12 cellular contexts compared by ENCODE assay signal in genomic region chr17:30113213-30113612, GRCh38. TPM values are rescaled to one million over a fixed set of nuclear protein-coding genes. Genes with fewer than 3 reads are reported as not detected.
DNase-seq lines count a peak whose midpoint lies in the region; ATAC-seq, FAIRE-seq and TF ChIP-seq lines count a peak whose summit lies in the region.
"Had no signal": no experiment of that assay in that cellular context is flagged by ENCODE, and none has a peak within 500 bp of the region (broad histone marks: within the 10 kb centered on the region; RNA-seq: fewer than 3 reads in every experiment).

No MANE protein-coding gene starts in this region.

- peaks cover 7% of the 10 kb centered on the region for H3K36me3 Mint-ChIP-seq in activated CD8-positive, alpha-beta memory T cell treated with anti-CD3 and anti-CD28 coated beads, Interleukin-2, amount 10 ng/mL, durations not matched to agents 7 days and 5 days

- no TSS peak for BruUV-seq in K562 (replicated peaks; lab: Mats Ljungman, UMichigan)

- no peaks in the 10 kb centered on the region for H4K20me1 ChIP-seq in K562 (replicated peaks; ENCODE audit: control insufficient read depth, insufficient read depth, low read length)

- peaks cover 37% of the 10 kb centered on the region for H3K4me1 Mint-ChIP-seq in activated CD8-positive, alpha-beta memory T cell treated with anti-CD3 and anti-CD28 coated beads, Interleukin-2, amount 10 ng/mL, durations not matched to agents 7 days and 5 days

- H3K9ac ChIP-seq in K562 (ENCODE audit: insufficient read depth in 1 of 2, low read depth in 2 of 2, low read length in 2 of 2) = no peak overlapping the region

- H3K4me3 ChIP-seq in K562 = no peak overlapping the region

- peak; percentile 31 for ATAC-seq in activated CD8-positive, alpha-beta memory T cell treated with anti-CD3 and anti-CD28 coated beads, Interleukin-2, amount 10 ng/mL, durations not matched to agents 7 days and 5 days
- ATAC-seq in K562 (no peak), GM21825 (IDR thresholded peaks at IDR 0.05; ENCODE audit: unreplicated experiment) (no peak), Right ventricle myocardium inferior (no peak)
- peak; percentile 33 for ATAC-seq in stimulated activated naive CD8-positive, alpha-beta T cell treated with anti-CD3 and anti-CD28 coated beads, Interleukin-15, Interleukin-2, amounts not matched to agents 100 U/mL and 50 U/mL, for 24 hours

- TF ChIP-seq POLR2A in K562 (conservative IDR thresholded peaks at IDR 0.05) = no peak

- POLR2A ChIA-PET in K562 (lab: Yijun Ruan, JAX) = interaction anchor here (1.3 to 2.8 kb wide), 2 partner anchors 8 to 14 kb away, joined by 4 to 14 read pairs; no protein-coding TSS in a partner anchor

- H2AFZ ChIP-seq in K562 (ENCODE audit: low read depth, low read length) = peak overlapping the region; percentile 1; the same call in 1 of the 2 replicates

- H3K4me1 ChIP-seq in K562 (replicated peaks in 1 of 2; ENCODE audit: control insufficient read depth in 2 of 2, insufficient read depth in 2 of 2, low read length in 2 of 2) = peaks cover 3 to 4% of the 10 kb centered on the region in 2 experiments; a peak in 2 of 5 replicates

- peaks cover 5% of the 10 kb centered on the region; the same call in 1 of the 3 replicates for H3K36me3 ChIP-seq in K562 (ENCODE audit: control insufficient read depth, insufficient read depth, low read length)
- H3K36me3 ChIP-seq: neutrophil had no signal

- no peak for TF ChIP-seq CTCF in K562 (IDR thresholded peaks at IDR 0.05 in 2 of 3, conservative IDR thresholded peaks at IDR 0.05 in 1 of 3; ENCODE audit: insufficient read depth in 2 of 3, low read depth in 1 of 3, low read length in 3 of 3)

- H3K79me2 ChIP-seq in K562 (ENCODE audit: control insufficient read depth, insufficient read depth, low read length) = peaks cover 21% of the 10 kb centered on the region

- no peak for TF ChIP-seq RAD21 in K562 (CRISPR knock-in tag; conservative IDR thresholded peaks at IDR 0.05 in 1 of 2, IDR thresholded peaks at IDR 0.05 in 1 of 2)

- no peak for FAIRE-seq in K562 (lab: Jason Lieb, UNC)
- FAIRE-seq: H1 had no signal

- no peaks in the 10 kb centered on the region for H3K9me3 ChIP-seq in K562 (replicated peaks; ENCODE audit: control insufficient read depth, insufficient read depth, low read depth, low read length)
- H3K9me3 ChIP-seq: neutrophil had no signal

- no peak overlapping the region for H3K27ac ChIP-seq in K562 (ENCODE audit: extremely low read depth, low read depth, low read length)
- H3K27ac ChIP-seq: neutrophil had no signal

- H3K27me3 Mint-ChIP-seq in activated CD8-positive, alpha-beta memory T cell treated with anti-CD3 and anti-CD28 coated beads, Interleukin-2, amount 10 ng/mL, durations not matched to agents 7 days and 5 days = peaks cover 11% of the 10 kb centered on the region

- H3K27ac Mint-ChIP-seq in activated CD8-positive, alpha-beta memory T cell treated with anti-CD3 and anti-CD28 coated beads, Interleukin-2, amount 10 ng/mL, durations not matched to agents 7 days and 5 days = peak overlapping the region; percentile 45
- H3K27ac Mint-ChIP-seq: B cell had no signal

- no peak overlapping the region for H3K4me2 ChIP-seq in K562 (ENCODE audit: insufficient read depth, low read length)

- H3K9me3 Mint-ChIP-seq in activated CD8-positive, alpha-beta memory T cell treated with anti-CD3 and anti-CD28 coated beads, Interleukin-2, amount 10 ng/mL, durations not matched to agents 7 days and 5 days (ENCODE audit: low read depth) = no peaks in the 10 kb centered on the region

- peak; percentile 75 for DNase-seq in activated CD8-positive, alpha-beta memory T cell treated with anti-CD3 and anti-CD28 coated beads, Interleukin-2, amount 10 ng/mL, durations not matched to agents 7 days and 5 days
- DNase-seq in activated CD8-positive, alpha-beta memory T cell treated with anti-CD3 and anti-CD28 coated beads for 24 hours = no peak
- DNase-seq in NCI-H226 (peak; percentile 37), K562 (ENCODE audit: extremely low read depth in 1 of 4, low spot score in 3 of 4) (no peak), NOMO-1 (lab: John Stamatoyannopoulos, UW; ENCODE audit: unreplicated experiment in 2 of 2) (no peak), Right ventricle myocardium inferior (ENCODE audit: missing footprints) (no peak)
- peak; percentile 16 for DNase-seq in stimulated activated naive CD8-positive, alpha-beta T cell treated with anti-CD3 and anti-CD28 coated beads, Interleukin-15, Interleukin-2, amounts not matched to agents 100 U/mL and 50 U/mL, for 24 hours
- DNase-seq: cerebellar nuclear complex had no signal

- CTCF ChIA-PET in activated CD8-positive, alpha-beta memory T cell treated with anti-CD3 and anti-CD28 coated beads, Interleukin-2, amount 10 ng/mL, durations not matched to agents 7 days and 5 days (lab: Charles Lee) = interaction anchor here (0.8 to 4.3 kb wide), 11 partner anchors 9 to 251 kb away, joined by 3 to 56 read pairs (median 5); partner anchors contain the start of gene TMIGD1
- CTCF ChIA-PET in K562 (lab: Yijun Ruan, JAX; ENCODE audit: low intra/inter-chr PET ratio) = no interaction called here

- H3K9me1 ChIP-seq in K562 (ENCODE audit: control insufficient read depth, insufficient read depth, low read length) = no peaks in the 10 kb centered on the region

- no peak for TF ChIP-seq EP300 in K562 (IDR thresholded peaks at IDR 0.05; ENCODE audit: low read length)

- no peak overlapping the region for H3K4me3 Mint-ChIP-seq in activated CD8-positive, alpha-beta memory T cell treated with anti-CD3 and anti-CD28 coated beads, Interleukin-2, amount 10 ng/mL, durations not matched to agents 7 days and 5 days
- H3K4me3 Mint-ChIP-seq: B cell had no signal

- H3K27me3 ChIP-seq in K562 (ENCODE audit: control insufficient read depth in 2 of 2, insufficient read depth in 2 of 2, low read length in 2 of 2) = no peaks in the 10 kb centered on the region
- H3K27me3 ChIP-seq: neutrophil had no signal

- intact Hi-C loops in K562 (cut with micrococcal nuclease) (no loop called here), Right ventricle myocardium inferior (cut with DNase I) (no loop called here)

- in situ Hi-C loops in K562 (cut with MboI) = loop anchor here (10.0 kb wide), 1 partner anchor 162 kb away; no protein-coding TSS in a partner anchor

RNA-seq across cellular contexts. Expression of gene NSRP1, which starts 3.4 kb away (rescaled TPM):
- total RNA-seq in activated CD8-positive, alpha-beta memory T cell treated with anti-CD3 and anti-CD28 coated beads, Interleukin-2, amount 10 ng/mL, durations not matched to agents 7 days and 5 days = 10 to 100 TPM; 24.0 to 30.9 TPM
- 40.8 and 58.4 TPM in 2 replicates for total RNA-seq in K562 (2011; cell fraction: chromatin; rRNA removed; ENCODE audit: low replicate concordance)
- total RNA-seq in K562 (2011; cell fraction: nucleolus; rRNA removed) = 30.5 and 46.5 TPM in 2 replicates
- total RNA-seq in K562 (2011; cell fraction: nucleoplasm; rRNA removed) = 75.9 and 147 TPM in 2 replicates
- total RNA-seq in K562 (2014; rRNA removed) = 18.4 and 18.8 TPM in 2 replicates
- total RNA-seq in K562 (2014; rRNA removed; fragmentation: Illumina TruSeq; extraction: Trizol) = 32.2 and 34.1 TPM in 2 replicates
- 29.0 and 32.7 TPM in 2 replicates for total RNA-seq in K562 (2015; rRNA removed; fragmentation: Illumina TruSeq; extraction: Trizol)
- 19.5 and 20.8 TPM in 2 replicates for total RNA-seq in K562 (2021)
- 8.7 and 19.0 TPM in 2 replicates for polyA plus RNA-seq in K562 (2011; rRNA removed)
- polyA plus RNA-seq in K562 (2011; cell fraction: cytosol; rRNA removed) = 3.3 and 7.0 TPM in 2 replicates
- 9.8 and 17.2 TPM in 2 replicates for polyA plus RNA-seq in K562 (2011; cell fraction: nucleus; rRNA removed)
- polyA plus RNA-seq in K562 (2012) = 28.6 and 33.8 TPM in 2 replicates
- 50.4 and 68.6 TPM in 2 replicates for polyA plus RNA-seq in K562 (2014; fragmentation: Illumina TruSeq; extraction: Trizol)
- 10 to 100 TPM; 52.8 to 54.2 TPM for polyA plus RNA-seq in K562 (2014; fragmentation: Nextera tagmentation; extraction: Ambion mirVana)
- 36.6 and 43.6 TPM in 2 replicates for polyA plus RNA-seq in K562 (2014; rRNA removed)
- 11.7 and 16.7 TPM in 2 replicates for polyA minus RNA-seq in K562 (2011; rRNA and poly(A)+ RNA removed)
- polyA minus RNA-seq in K562 (2011; cell fraction: cytosol; rRNA and poly(A)+ RNA removed) = 14.0 and 17.5 TPM in 2 replicates
- polyA minus RNA-seq in K562 (2011; cell fraction: nucleus; rRNA and poly(A)+ RNA removed) = 13.0 and 20.9 TPM in 2 replicates
- 19.5 TPM for total RNA-seq in Right ventricle myocardium inferior

Comparison
In these comparisons a context has a peak if more than half of its experiments do, and no peak if none do; other contexts are left out.
1. DNase-seq: peak in activated CD8-positive, alpha-beta memory T cell treated with anti-CD3 and anti-CD28 coated beads, Interleukin-2, amount 10 ng/mL, durations not matched to agents 7 days and 5 days (single experiment), NCI-H226 (single experiment) and stimulated activated naive CD8-positive, alpha-beta T cell treated with anti-CD3 and anti-CD28 coated beads, Interleukin-15, Interleukin-2, amounts not matched to agents 100 U/mL and 50 U/mL, for 24 hours (single experiment); none in activated CD8-positive, alpha-beta memory T cell treated with anti-CD3 and anti-CD28 coated beads for 24 hours (single experiment), K562 (0 of 4), NOMO-1 (0 of 2) and Right ventricle myocardium inferior (single experiment).
2. ATAC-seq: peak in activated CD8-positive, alpha-beta memory T cell treated with anti-CD3 and anti-CD28 coated beads, Interleukin-2, amount 10 ng/mL, durations not matched to agents 7 days and 5 days (single experiment) and stimulated activated naive CD8-positive, alpha-beta T cell treated with anti-CD3 and anti-CD28 coated beads, Interleukin-15, Interleukin-2, amounts not matched to agents 100 U/mL and 50 U/mL, for 24 hours (single experiment); none in K562 (single experiment), GM21825 (single experiment) and Right ventricle myocardium inferior (single experiment).